In the genomic region with DNA sequence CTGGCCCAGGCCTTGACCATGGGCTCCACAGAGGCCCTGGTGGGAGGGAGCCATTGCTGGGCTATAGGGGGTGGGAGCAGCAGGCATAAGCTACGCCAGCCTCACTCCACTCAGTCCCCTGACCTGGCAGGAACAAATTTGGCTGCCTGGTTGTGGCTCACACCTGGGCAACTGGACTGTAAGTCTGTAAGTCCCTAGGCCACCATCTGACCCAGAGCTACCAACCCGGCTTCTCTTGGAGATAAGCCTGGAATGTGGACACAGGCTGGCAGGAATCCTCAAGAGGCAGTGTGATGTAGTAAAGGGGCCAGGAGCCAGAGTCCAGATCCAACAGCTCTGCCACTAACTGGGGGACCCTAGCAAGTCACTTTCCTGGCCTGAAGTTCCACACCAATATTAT, we compare ENCODE assay signal across 1 cellular context.
TF ChIP-seq lines count a peak whose summit lies in the region.

No MANE protein-coding gene starts in this region.

TF ChIP-seq in HepG2, 621 proteins besides CTCF, POLR2A, EP300 and RAD21:
- TF ChIP-seq HIC2 (CRISPR knock-in tag; IDR thresholded peaks at IDR 0.05; ENCODE audit: low read depth), result no peak
- TF ChIP-seq, protein P1, sequence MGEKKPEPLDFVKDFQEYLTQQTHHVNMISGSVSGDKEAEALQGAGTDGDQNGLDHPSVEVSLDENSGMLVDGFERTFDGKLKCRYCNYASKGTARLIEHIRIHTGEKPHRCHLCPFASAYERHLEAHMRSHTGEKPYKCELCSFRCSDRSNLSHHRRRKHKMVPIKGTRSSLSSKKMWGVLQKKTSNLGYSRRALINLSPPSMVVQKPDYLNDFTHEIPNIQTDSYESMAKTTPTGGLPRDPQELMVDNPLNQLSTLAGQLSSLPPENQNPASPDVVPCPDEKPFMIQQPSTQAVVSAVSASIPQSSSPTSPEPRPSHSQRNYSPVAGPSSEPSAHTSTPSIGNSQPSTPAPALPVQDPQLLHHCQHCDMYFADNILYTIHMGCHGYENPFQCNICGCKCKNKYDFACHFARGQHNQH (CRISPR knock-in tag; IDR thresholded peaks at IDR 0.05), result no peak
- TF ChIP-seq, protein P2, sequence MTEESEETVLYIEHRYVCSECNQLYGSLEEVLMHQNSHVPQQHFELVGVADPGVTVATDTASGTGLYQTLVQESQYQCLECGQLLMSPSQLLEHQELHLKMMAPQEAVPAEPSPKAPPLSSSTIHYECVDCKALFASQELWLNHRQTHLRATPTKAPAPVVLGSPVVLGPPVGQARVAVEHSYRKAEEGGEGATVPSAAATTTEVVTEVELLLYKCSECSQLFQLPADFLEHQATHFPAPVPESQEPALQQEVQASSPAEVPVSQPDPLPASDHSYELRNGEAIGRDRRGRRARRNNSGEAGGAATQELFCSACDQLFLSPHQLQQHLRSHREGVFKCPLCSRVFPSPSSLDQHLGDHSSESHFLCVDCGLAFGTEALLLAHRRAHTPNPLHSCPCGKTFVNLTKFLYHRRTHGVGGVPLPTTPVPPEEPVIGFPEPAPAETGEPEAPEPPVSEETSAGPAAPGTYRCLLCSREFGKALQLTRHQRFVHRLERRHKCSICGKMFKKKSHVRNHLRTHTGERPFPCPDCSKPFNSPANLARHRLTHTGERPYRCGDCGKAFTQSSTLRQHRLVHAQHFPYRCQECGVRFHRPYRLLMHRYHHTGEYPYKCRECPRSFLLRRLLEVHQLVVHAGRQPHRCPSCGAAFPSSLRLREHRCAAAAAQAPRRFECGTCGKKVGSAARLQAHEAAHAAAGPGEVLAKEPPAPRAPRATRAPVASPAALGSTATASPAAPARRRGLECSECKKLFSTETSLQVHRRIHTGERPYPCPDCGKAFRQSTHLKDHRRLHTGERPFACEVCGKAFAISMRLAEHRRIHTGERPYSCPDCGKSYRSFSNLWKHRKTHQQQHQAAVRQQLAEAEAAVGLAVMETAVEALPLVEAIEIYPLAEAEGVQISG (CRISPR knock-in tag; IDR thresholded peaks at IDR 0.05), result no peak
